Comparison of ENCODE assay signal across 15 cellular contexts in the genomic region with DNA sequence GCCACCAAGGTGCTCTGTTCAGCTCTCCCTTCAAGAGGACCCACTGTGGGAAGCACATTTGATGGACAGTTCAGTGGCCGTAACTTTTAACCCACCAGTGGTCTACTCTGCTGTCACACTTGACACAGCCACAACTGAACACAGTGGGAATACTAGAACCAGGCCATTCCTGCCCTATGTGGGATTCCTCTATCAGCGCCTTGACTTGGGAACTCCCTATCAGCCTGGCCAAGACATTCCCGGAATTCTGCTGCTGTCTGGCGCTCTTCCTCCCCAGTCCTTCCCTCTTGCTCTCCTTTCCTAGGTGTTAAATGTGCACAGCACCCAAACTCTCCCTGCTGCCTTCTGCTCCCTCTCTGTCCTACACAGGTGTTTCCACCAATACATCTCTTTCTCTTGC.
"Had no signal": no experiment of that assay in that cellular context is flagged by ENCODE, and none has a peak within 500 bp of the region (broad histone marks: within the 10 kb centered on the region; RNA-seq: fewer than 3 reads in every experiment).

No MANE protein-coding gene starts in this region.

- H3K27me3 ChIP-seq: gastroesophageal sphincter, right lobe of liver had no signal

- H3K4me1 ChIP-seq: right lobe of liver had no signal

- H3K9me3 ChIP-seq: gastroesophageal sphincter, right lobe of liver had no signal

- H3K36me3 Mint-ChIP-seq: activated naive CD8-positive, alpha-beta T cell treated with anti-CD3 and anti-CD28 coated beads for 36 hours; memory B cell; natural killer cell had no signal

- H3K27me3 Mint-ChIP-seq: activated naive CD8-positive, alpha-beta T cell treated with anti-CD3 and anti-CD28 coated beads for 36 hours had no signal

- H3K9me3 Mint-ChIP-seq: activated B cell treated with CpG ODN at 0.5 μM for 24 hours; activated naive CD8-positive, alpha-beta T cell treated with anti-CD3 and anti-CD28 coated beads for 36 hours; memory B cell; natural killer cell; T-helper 2 cell treated with Interferon-gamma antibody and Interleukin-4, amounts not matched to agents 5 μg/mL and 100 μg/mL, for 36 hours had no signal

- H3K4me3 ChIP-seq: gastroesophageal sphincter, right lobe of liver had no signal

- H3K4me3 Mint-ChIP-seq: activated B cell treated with CpG ODN at 0.5 μM for 24 hours; activated naive CD8-positive, alpha-beta T cell treated with anti-CD3 and anti-CD28 coated beads for 36 hours; memory B cell; natural killer cell; T-helper 2 cell treated with Interferon-gamma antibody and Interleukin-4, amounts not matched to agents 5 μg/mL and 100 μg/mL, for 36 hours had no signal

- H3K4me1 Mint-ChIP-seq: activated B cell treated with CpG ODN at 0.5 μM for 24 hours, memory B cell, natural killer cell had no signal

- H3K27ac ChIP-seq: gastroesophageal sphincter, right lobe of liver had no signal

- DNase-seq: activated B cell treated with CpG ODN at 0.5 μM for 24 hours; activated CD4-positive, alpha-beta T cell treated with anti-CD3 and anti-CD28 coated beads for 48 hours; activated CD8-positive, alpha-beta memory T cell treated with anti-CD3 and anti-CD28 coated beads, Interleukin-2, amount 50 U/mL, for 48 hours; activated gamma-delta T cell treated with Interleukin-2 at 50 U/mL for 16 hours; activated naive CD8-positive, alpha-beta T cell treated with anti-CD3 and anti-CD28 coated beads for 36 hours; cerebellar nuclear complex; effector CD8-positive, alpha-beta T cell; natural killer cell; nucleus accumbens; right lobe of liver; stimulated activated CD4-positive, alpha-beta T cell treated with anti-CD3 and anti-CD28 coated beads, Interleukin-1b, Interleukin-23, amount 100 ng/mL, for 48 hours had no signal

- H3K27ac Mint-ChIP-seq: activated B cell treated with CpG ODN at 0.5 μM for 24 hours; activated naive CD8-positive, alpha-beta T cell treated with anti-CD3 and anti-CD28 coated beads for 36 hours; memory B cell; natural killer cell; progenitor cell of endocrine pancreas; T-helper 2 cell treated with Interferon-gamma antibody and Interleukin-4, amounts not matched to agents 5 μg/mL and 100 μg/mL, for 36 hours had no signal

- ATAC-seq: gastroesophageal sphincter, natural killer cell, right lobe of liver had no signal

- H3K36me3 ChIP-seq: gastroesophageal sphincter, right lobe of liver had no signal
